In genomic region chr1:39229504-39229903, GRCh38 we compare ENCODE assay signal across 18 cellular contexts. TPM values are rescaled to one million over a fixed set of nuclear protein-coding genes. Genes with fewer than 3 reads are reported as not detected.
A peak's percentile ranks its signal among the peaks of the same experiment; 100 is the strongest.
DNase-seq lines count a peak whose midpoint lies in the region; ATAC-seq and TF ChIP-seq lines count a peak whose summit lies in the region.
"Had no signal": no experiment of that assay in that cellular context is flagged by ENCODE, and none has a peak within 500 bp of the region (broad histone marks: within the 10 kb centered on the region; RNA-seq: fewer than 3 reads in every experiment).

No MANE protein-coding gene starts in this region.

- 91 to 95% (median 93%) methylated on average over 4 of the region's 4 CpGs for WGBS in psoas muscle, 3 donors

- peak overlapping the region; percentile 17 for H3K27ac Mint-ChIP-seq in T-helper 2 cell treated with Interferon-gamma antibody and Interleukin-4, amounts not matched to agents 5 μg/mL and 100 μg/mL, for 36 hours
- peak overlapping the region; percentile 75 for H3K27ac Mint-ChIP-seq in central memory CD8-positive, alpha-beta T cell (ENCODE audit: low read depth)

- no peak for TF ChIP-seq CTCF in psoas muscle (IDR thresholded peaks at IDR 0.05)
- no peak for TF ChIP-seq CTCF in foreskin fibroblast (IDR thresholded peaks at IDR 0.05; ENCODE audit: low read depth, low read length)

- no peaks in the 10 kb centered on the region for H3K27me3 Mint-ChIP-seq in T-helper 2 cell treated with Interferon-gamma antibody and Interleukin-4, amounts not matched to agents 5 μg/mL and 100 μg/mL, for 36 hours (ENCODE audit: low read depth)
- H3K27me3 Mint-ChIP-seq in central memory CD8-positive, alpha-beta T cell: no peaks in the 10 kb centered on the region

- intact Hi-C loops in psoas muscle (cut with DNase I): no loop called here

- H3K36me3 ChIP-seq in psoas muscle (ENCODE audit: insufficient read depth in 1 of 2, low read depth in 1 of 2): peaks cover 0 to 24% of the 10 kb centered on the region in 2 donors

- H3K9me3 ChIP-seq in psoas muscle: no peaks in the 10 kb centered on the region
- H3K9me3 ChIP-seq: heart left ventricle had no signal

- H3K4me1 ChIP-seq in psoas muscle: peaks cover 37% of the 10 kb centered on the region

- H3K27ac ChIP-seq in psoas muscle: peak overlapping the region; percentile 53
- H3K27ac ChIP-seq: parathyroid adenoma had no signal

- H3K9me3 Mint-ChIP-seq in T-helper 2 cell treated with Interferon-gamma antibody and Interleukin-4, amounts not matched to agents 5 μg/mL and 100 μg/mL, for 36 hours: no peaks in the 10 kb centered on the region
- H3K9me3 Mint-ChIP-seq in central memory CD8-positive, alpha-beta T cell: no peaks in the 10 kb centered on the region

- ATAC-seq in central memory CD8-positive, alpha-beta T cell (replicated peaks; ENCODE audit: extremely low read depth, poor library complexity, severe bottlenecking): no peak
- ATAC-seq in psoas muscle: no peak
- ATAC-seq: GM12878 had no signal

- H3K4me3 ChIP-seq in psoas muscle (no peak overlapping the region), foreskin fibroblast (ENCODE audit: low read depth in 1 of 2, low read length in 2 of 2) (no peak overlapping the region)
- H3K4me3 ChIP-seq: GM12878, heart left ventricle had no signal

- H3K4me3 Mint-ChIP-seq in T-helper 2 cell treated with Interferon-gamma antibody and Interleukin-4, amounts not matched to agents 5 μg/mL and 100 μg/mL, for 36 hours: no peak overlapping the region
- H3K4me3 Mint-ChIP-seq in central memory CD8-positive, alpha-beta T cell: peak overlapping the region; percentile 35
- H3K4me3 Mint-ChIP-seq: endodermal cell had no signal

- H3K4me1 Mint-ChIP-seq in T-helper 2 cell treated with Interferon-gamma antibody and Interleukin-4, amounts not matched to agents 5 μg/mL and 100 μg/mL, for 36 hours (ENCODE audit: low read depth): peaks cover 38% of the 10 kb centered on the region
- peaks cover 61% of the 10 kb centered on the region for H3K4me1 Mint-ChIP-seq in central memory CD8-positive, alpha-beta T cell

- H3K27me3 ChIP-seq in psoas muscle (ENCODE audit: insufficient read depth in 3 of 3, low read length in 2 of 3): no peaks in the 10 kb centered on the region
- H3K27me3 ChIP-seq: heart left ventricle had no signal

- peaks cover 36% of the 10 kb centered on the region for H3K36me3 Mint-ChIP-seq in T-helper 2 cell treated with Interferon-gamma antibody and Interleukin-4, amounts not matched to agents 5 μg/mL and 100 μg/mL, for 36 hours (ENCODE audit: low read depth)
- peaks cover 23% of the 10 kb centered on the region for H3K36me3 Mint-ChIP-seq in central memory CD8-positive, alpha-beta T cell (ENCODE audit: insufficient read depth)

- no peak for DNase-seq in T-helper 2 cell treated with Interferon-gamma antibody and Interleukin-4, amounts not matched to agents 5 μg/mL and 100 μg/mL, for 36 hours (ENCODE audit: low spot score)
- DNase-seq in T-helper 2 cell: no peak
- peak; percentile 6 for DNase-seq in MV-4-11 (lab: John Stamatoyannopoulos, UW)
- no peak for DNase-seq in central memory CD8-positive, alpha-beta T cell (ENCODE audit: low spot score in 2 of 2)
- DNase-seq in psoas muscle: no peak
- no peak for DNase-seq in NCI-H1092 treated with DMSO at 0.1 percent for 48 hours (lab: John Stamatoyannopoulos, UW)
- DNase-seq in retina: no peak
- DNase-seq in foreskin fibroblast: no peak
- DNase-seq: 8988T; activated CD4-positive, CD25-positive, alpha-beta regulatory T cell treated with anti-CD3 and anti-CD28 coated beads, Interleukin-2, amount 50 U/mL, for 72 hours; activated gamma-delta T cell treated with Interleukin-2 at 50 U/mL for 16 hours; endodermal cell; heart left ventricle; NCI-H82; OCI-M1; SHP77 had no signal

RNA-seq across cellular contexts. Expression of gene MACF1, which starts 25.0 kb away (rescaled TPM):
- total RNA-seq in psoas muscle: 100 to 1,000 TPM in 2 of 4 donors, 10 to 100 TPM in 2; 71.4 to 162 (median 124) TPM
- polyA plus RNA-seq in psoas muscle: 10 to 100 TPM; 38.9 to 67.1 (median 53.8) TPM
